In genomic region chr1:82451191-82451590, GRCh38 we compare ENCODE assay signal across 8 cellular contexts.
"Had no signal": no experiment of that assay in that cellular context is flagged by ENCODE, and none has a peak within 500 bp of the region (broad histone marks: within the 10 kb centered on the region; RNA-seq: fewer than 3 reads in every experiment).

No MANE protein-coding gene starts in this region.

- H3K27ac ChIP-seq: GM23248 had no signal

- H3K9ac ChIP-seq: GM23248 had no signal

- H2AFZ ChIP-seq: GM23248, GM23338 had no signal

- H3K4me3 ChIP-seq: GM23248, GM23338, HAP-1 had no signal

- DNase-seq: GM23248, GOT3, H7, H9, HCEC 1CT, HFFc6 had no signal

- H3K36me3 ChIP-seq: HAP-1 had no signal

- H3K4me2 ChIP-seq: GM23338 had no signal
